ENCODE assay signal across 8 cellular contexts in the genomic region with DNA sequence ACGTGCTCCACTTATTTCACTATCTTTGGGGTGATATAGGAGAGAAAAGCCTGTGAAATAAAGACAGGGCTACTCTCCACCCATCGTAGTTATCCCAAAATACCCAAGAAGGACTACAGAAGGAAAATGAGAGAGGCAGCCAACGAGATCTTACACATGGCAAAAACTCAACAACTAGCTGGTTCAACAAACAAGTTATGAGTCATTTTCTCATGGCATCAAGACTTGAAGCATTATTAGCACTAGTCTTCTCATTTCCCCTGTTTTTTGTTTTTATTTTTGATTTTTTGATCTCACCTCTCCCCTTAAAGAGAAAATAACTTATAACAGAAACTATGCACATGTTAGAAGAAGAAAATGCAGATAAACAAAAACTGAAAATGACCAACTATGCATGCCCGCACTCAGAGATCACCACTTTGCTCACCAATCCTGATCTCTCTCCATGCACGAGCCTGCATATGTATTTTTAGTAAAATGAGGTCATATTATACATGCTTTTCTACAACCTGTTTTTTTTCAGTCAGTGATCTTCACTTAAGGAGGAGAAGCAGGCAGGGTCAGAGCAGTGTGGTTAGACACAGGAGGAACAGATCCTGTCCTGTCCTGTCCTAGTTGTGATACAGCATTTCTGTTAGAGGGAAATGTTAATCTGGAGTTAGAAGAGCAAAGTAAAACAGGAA. TPM values are rescaled to one million over a fixed set of nuclear protein-coding genes. Genes with fewer than 3 reads are reported as not detected.
DNase-seq lines count a peak whose midpoint lies in the region; ATAC-seq and TF ChIP-seq lines count a peak whose summit lies in the region.

No MANE protein-coding gene starts in this region.

- H3K36me3 ChIP-seq in GM06990 (ENCODE audit: control insufficient read depth, insufficient read depth, low read length) (no peaks in the 10 kb centered on the region; the same call in none of the 2 replicates), mesendoderm (ENCODE audit: control insufficient read depth, insufficient read depth, low read length) (no peaks in the 10 kb centered on the region)

- H3K56ac ChIP-seq in mesendoderm (ENCODE audit: low read length), result no peak overlapping the region

- H2AK5ac ChIP-seq in mesendoderm (ENCODE audit: low read length), result no peak overlapping the region

- H3K4me3 ChIP-seq in GM06990 (replicated peaks; ENCODE audit: low read depth, low read length), result peak overlapping the region; percentile 21
- H3K4me3 ChIP-seq in mesendoderm (ENCODE audit: low read length), result no peak overlapping the region

- POLR2A ChIA-PET in MCF 10A (lab: Yijun Ruan, JAX), result interaction anchor here (0.7 to 1.6 kb wide), 3 partner anchors 15 to 239 kb away, joined by 3 to 6 read pairs (median 4); a partner anchor contains a TSS

- H3K4me1 ChIP-seq in mesendoderm (ENCODE audit: control insufficient read depth, low read depth, low read length), result no peaks in the 10 kb centered on the region

- H3K36me3 Mint-ChIP-seq in MCF 10A (ENCODE audit: insufficient read depth, unreplicated experiment), result no peaks in the 10 kb centered on the region
- peaks cover 8% of the 10 kb centered on the region for H3K36me3 Mint-ChIP-seq in natural killer cell treated with Interleukin-12 subunit alpha and Interleukin-12 subunit beta and Interleukin-15 and Interleukin-18, amount 100 ng/mL, for 72 hours

- CTCF ChIA-PET in MCF 10A (lab: Yijun Ruan, JAX), result interaction anchor here (0.5 to 1.2 kb wide), 3 partner anchors 32 to 330 kb away, joined by 3 to 5 read pairs (median 3); no protein-coding TSS in a partner anchor

- peaks cover 2% of the 10 kb centered on the region for H3K79me1 ChIP-seq in mesendoderm (ENCODE audit: low read length)

- intact Hi-C loops in MCF 10A (cut with micrococcal nuclease), result no loop called here

- H3K4me3 Mint-ChIP-seq in MCF 10A (ENCODE audit: unreplicated experiment), result no peak overlapping the region
- H3K4me3 Mint-ChIP-seq in natural killer cell treated with Interleukin-12 subunit alpha and Interleukin-12 subunit beta and Interleukin-15 and Interleukin-18, amount 100 ng/mL, for 72 hours, result peak overlapping the region; percentile 93

- no peaks in the 10 kb centered on the region for H3K27me3 ChIP-seq in GM06990 (replicated peaks; ENCODE audit: control insufficient read depth, insufficient read depth, low read length)
- no peaks in the 10 kb centered on the region for H3K27me3 ChIP-seq in mesendoderm (ENCODE audit: insufficient read depth, low read length, poor library complexity)

- no peak overlapping the region for H3K27ac Mint-ChIP-seq in MCF 10A (ENCODE audit: low read depth, unreplicated experiment)
- peak overlapping the region; percentile 97 to 100 for H3K27ac Mint-ChIP-seq in natural killer cell treated with Interleukin-12 subunit alpha and Interleukin-12 subunit beta and Interleukin-15 and Interleukin-18, amount 100 ng/mL, for 72 hours

- H3K9me3 Mint-ChIP-seq in MCF 10A (ENCODE audit: unreplicated experiment), result no peaks in the 10 kb centered on the region
- peaks cover 5% of the 10 kb centered on the region for H3K9me3 Mint-ChIP-seq in natural killer cell treated with Interleukin-12 subunit alpha and Interleukin-12 subunit beta and Interleukin-15 and Interleukin-18, amount 100 ng/mL, for 72 hours

- no peaks in the 10 kb centered on the region for H3K27me3 Mint-ChIP-seq in MCF 10A (ENCODE audit: insufficient read depth, unreplicated experiment)
- H3K27me3 Mint-ChIP-seq in natural killer cell treated with Interleukin-12 subunit alpha and Interleukin-12 subunit beta and Interleukin-15 and Interleukin-18, amount 100 ng/mL, for 72 hours, result no peaks in the 10 kb centered on the region

- no peak overlapping the region for H2BK5ac ChIP-seq in mesendoderm (ENCODE audit: low read length)

- H4K8ac ChIP-seq in mesendoderm (ENCODE audit: low read depth, low read length), result no peak overlapping the region

- no peak overlapping the region for H3K18ac ChIP-seq in mesendoderm (ENCODE audit: low read length)

- no peak overlapping the region for H2BK15ac ChIP-seq in mesendoderm (replicated peaks; ENCODE audit: low read depth)

- H4K5ac ChIP-seq in mesendoderm (ENCODE audit: low read length), result no peak overlapping the region

- BruUV-seq in MCF 10A (replicated peaks; lab: Mats Ljungman, UMichigan), result no TSS peak

- H3K4me2 ChIP-seq in mesendoderm (ENCODE audit: low read length), result no peak overlapping the region

- DNase-seq in GM06990 (ENCODE audit: extremely low read depth, insufficient read length), result peak; percentile 65
- DNase-seq in MCF 10A (ENCODE audit: unreplicated experiment), result peak; percentile 9
- DNase-seq in natural killer cell treated with Interleukin-12 subunit alpha and Interleukin-12 subunit beta and Interleukin-15 and Interleukin-18, amount 100 ng/mL, for 72 hours (ENCODE audit: low spot score), result peak; percentile 47
- DNase-seq in stimulated activated CD4-positive, alpha-beta T cell treated with anti-CD3 and anti-CD28 coated beads, Interleukin-4, amount 100 ng/mL, for 1 hour, result no peak
- DNase-seq in activated CD4-positive, CD25-positive, alpha-beta regulatory T cell (lab: John Stamatoyannopoulos, UW), result no peak
- DNase-seq in mesendoderm, result no peak

- ATAC-seq in HG03565 (IDR thresholded peaks at IDR 0.05; ENCODE audit: unreplicated experiment) (peak; percentile 41), GM18502 (IDR thresholded peaks at IDR 0.05; ENCODE audit: poor library complexity, unreplicated experiment) (no peak)
- ATAC-seq in natural killer cell treated with Interleukin-12 subunit alpha and Interleukin-12 subunit beta and Interleukin-15 and Interleukin-18, amount 100 ng/mL, for 72 hours, result no peak

- no peak overlapping the region for H2BK120ac ChIP-seq in mesendoderm (ENCODE audit: low read depth, low read length)

- no peak overlapping the region for H3K23ac ChIP-seq in mesendoderm (ENCODE audit: low read length)

- no peak overlapping the region for H3K4ac ChIP-seq in mesendoderm (ENCODE audit: low read depth, low read length)

- no peaks in the 10 kb centered on the region for H3K79me2 ChIP-seq in mesendoderm (ENCODE audit: control insufficient read depth, insufficient read depth, low read length)

- peaks cover 6% of the 10 kb centered on the region for H3K4me1 Mint-ChIP-seq in MCF 10A (ENCODE audit: insufficient read depth, unreplicated experiment)
- peaks cover 77 to 84% of the 10 kb centered on the region in 2 donors for H3K4me1 Mint-ChIP-seq in natural killer cell treated with Interleukin-12 subunit alpha and Interleukin-12 subunit beta and Interleukin-15 and Interleukin-18, amount 100 ng/mL, for 72 hours (ENCODE audit: low read depth in 2 of 2)

- no peak for TF ChIP-seq CTCF in GM06990 (IDR thresholded peaks at IDR 0.05; ENCODE audit: insufficient read depth, low read length, poor library complexity, severe bottlenecking)
- no peak for TF ChIP-seq CTCF in MCF 10A (IDR thresholded peaks at IDR 0.05; ENCODE audit: unreplicated experiment)

- no CpG with 5 or more reads among the region's 5 CpGs for WGBS in mesendoderm (ENCODE audit: extremely low coverage, insufficient coverage, low lambda C conversion rate)

- no peak overlapping the region for H3K27ac ChIP-seq in mesendoderm (ENCODE audit: low read depth, low read length)

- no peak overlapping the region for H3K9ac ChIP-seq in mesendoderm (ENCODE audit: low read length)

RNA-seq across cellular contexts. Expression of a gene that starts 22.8 kb away (rescaled TPM):
- 2.0 and 5.0 TPM in 2 replicates for total RNA-seq in MCF 10A (2022)
- total RNA-seq in natural killer cell treated with Interleukin-12 subunit alpha and Interleukin-12 subunit beta and Interleukin-15 and Interleukin-18, amount 100 ng/mL, for 72 hours, result 10 to 100 TPM; 22.4 to 36.4 TPM
- 18.5 TPM for polyA plus RNA-seq in mesendoderm (2013, experiment 1 of 2)
- polyA plus RNA-seq in mesendoderm (2013, experiment 2 of 2), result 19.6 TPM

RNA-seq across cellular contexts. Expression of a gene that starts 33.4 kb away (rescaled TPM):
- 99.6 and 130 TPM in 2 replicates for total RNA-seq in MCF 10A (2022)
- total RNA-seq in natural killer cell treated with Interleukin-12 subunit alpha and Interleukin-12 subunit beta and Interleukin-15 and Interleukin-18, amount 100 ng/mL, for 72 hours, result 100 to 1,000 TPM in 1 of 2 donors, 10 to 100 TPM in 1; 90.9 to 115 TPM
- 59.4 TPM for polyA plus RNA-seq in mesendoderm (2013, experiment 1 of 2)
- polyA plus RNA-seq in mesendoderm (2013, experiment 2 of 2), result 58.0 TPM

RNA-seq across cellular contexts. Expression of a gene that starts 47.3 kb away (rescaled TPM):
- total RNA-seq in MCF 10A (2022), result 45.1 and 53.7 TPM in 2 replicates
- 10 to 100 TPM; 75.8 to 98.5 TPM for total RNA-seq in natural killer cell treated with Interleukin-12 subunit alpha and Interleukin-12 subunit beta and Interleukin-15 and Interleukin-18, amount 100 ng/mL, for 72 hours
- polyA plus RNA-seq in mesendoderm (2013, experiment 1 of 2), result 82.4 TPM
- 83.9 TPM for polyA plus RNA-seq in mesendoderm (2013, experiment 2 of 2)

Comparison
In these comparisons a context has a peak if more than half of its experiments do, and no peak if none do; other contexts are left out.
1. DNase-seq: peak in GM06990 (single experiment), MCF 10A (single experiment) and natural killer cell treated with Interleukin-12 subunit alpha and Interleukin-12 subunit beta and Interleukin-15 and Interleukin-18, amount 100 ng/mL, for 72 hours (single experiment); none in stimulated activated CD4-positive, alpha-beta T cell treated with anti-CD3 and anti-CD28 coated beads, Interleukin-4, amount 100 ng/mL, for 1 hour (single experiment), activated CD4-positive, CD25-positive, alpha-beta regulatory T cell (0 of 4) and mesendoderm (single experiment).